ENCODE assay signal across 9 cellular contexts in genomic region chr17:32928527-32929287, GRCh38. TPM values are rescaled to one million over a fixed set of nuclear protein-coding genes. Genes with fewer than 3 reads are reported as not detected.
DNase-seq lines count a peak whose midpoint lies in the region; ATAC-seq, FAIRE-seq and TF ChIP-seq lines count a peak whose summit lies in the region.
"Had no signal": no experiment of that assay in that cellular context is flagged by ENCODE, and none has a peak within 500 bp of the region (broad histone marks: within the 10 kb centered on the region; RNA-seq: fewer than 3 reads in every experiment).

No MANE protein-coding gene starts in this region.

- TF ChIP-seq CTCF in lung (IDR thresholded peaks at IDR 0.05; ENCODE audit: control extremely low read depth, extremely low read depth): no peak

- H3K9me3 ChIP-seq in duodenal mucosa (ENCODE audit: control insufficient read depth in 1 of 2, low read length in 2 of 2): no peaks in the 10 kb centered on the region
- H3K9me3 ChIP-seq in lung (ENCODE audit: control insufficient read depth in 2 of 2, insufficient read depth in 1 of 2, low read length in 1 of 2): no peaks in the 10 kb centered on the region

- WGBS in lung, 2 donors: 17 to 30% methylated on average over 16 of the region's 16 CpGs

- FAIRE-seq in urothelium cell line (lab: Jason Lieb, UNC): peak; percentile 74

- H3K4me3 ChIP-seq in duodenal mucosa (ENCODE audit: low read depth in 1 of 2, low read length in 2 of 2) (peak overlapping the region; percentile 70 to 86), lung (peak overlapping the region; percentile 67)

- H3K36me3 ChIP-seq in duodenal mucosa (ENCODE audit: control insufficient read depth in 1 of 2, insufficient read depth in 2 of 2, low read length in 2 of 2) (peaks cover 15 to 18% of the 10 kb centered on the region in 2 donors), lung (ENCODE audit: control insufficient read depth in 2 of 2, insufficient read depth in 2 of 2, low read length in 2 of 2) (no peaks in the 10 kb centered on the region)

- peak overlapping the region; percentile 67 to 89 for H3K9ac ChIP-seq in duodenal mucosa (ENCODE audit: low read depth in 1 of 2, low read length in 2 of 2)

- ATAC-seq in lung (ENCODE audit: insufficient read depth, low FRiP score) (no peak), GM21825 (IDR thresholded peaks at IDR 0.05; ENCODE audit: unreplicated experiment) (no peak), GM18519 (IDR thresholded peaks at IDR 0.05; ENCODE audit: low FRiP score, unreplicated experiment) (no peak)
- no peak for ATAC-seq in stimulated activated naive CD8-positive, alpha-beta T cell treated with anti-CD3 and anti-CD28 coated beads, Interleukin-15, Interleukin-2, amounts not matched to agents 100 U/mL and 50 U/mL, for 24 hours

- H3K27me3 ChIP-seq in duodenal mucosa (ENCODE audit: control insufficient read depth in 1 of 2, insufficient read depth in 2 of 2, low read length in 2 of 2): peaks cover 9 to 18% of the 10 kb centered on the region in 2 donors
- no peaks in the 10 kb centered on the region for H3K27me3 ChIP-seq in lung (ENCODE audit: control insufficient read depth, insufficient read depth)

- H3K4me1 ChIP-seq in duodenal mucosa (ENCODE audit: control insufficient read depth in 1 of 2, insufficient read depth in 2 of 2, low read length in 2 of 2) (peaks cover 13 to 22% of the 10 kb centered on the region in 2 donors), lung (ENCODE audit: control insufficient read depth in 2 of 2, insufficient read depth in 2 of 2, low read length in 2 of 2) (no peaks in the 10 kb centered on the region)

- DNase-seq in NCI-H1694 treated with DMSO at 0.1 percent for 48 hours (lab: John Stamatoyannopoulos, UW) (peak; percentile 10), NCI-H1694 (lab: John Stamatoyannopoulos, UW) (no peak), lung (ENCODE audit: low spot score) (no peak), urothelium cell line (ENCODE audit: low spot score) (no peak)
- no peak for DNase-seq in stimulated activated naive CD8-positive, alpha-beta T cell treated with anti-CD3 and anti-CD28 coated beads, Interleukin-15, Interleukin-2, amounts not matched to agents 100 U/mL and 50 U/mL, for 24 hours
- DNase-seq: T-helper 9 cell had no signal

- H3K27ac ChIP-seq in duodenal mucosa (ENCODE audit: low read depth, low read length) (no peak overlapping the region), lung (ENCODE audit: low read depth in 1 of 2, low read length in 1 of 2) (peak overlapping the region in 1 of 2 donors; percentile 74)

RNA-seq across cellular contexts. Expression of gene TMEM98, which starts 0.8 kb away (rescaled TPM):
- total RNA-seq in lung: 100 to 1,000 TPM in 1 of 2 donors, 10 to 100 TPM in 1; 46.8 to 176 TPM
- polyA plus RNA-seq in lung: 10 to 100 TPM; 28.4 to 45.8 TPM

RNA-seq across cellular contexts. Expression of gene MYO1D, which starts 51.8 kb away (rescaled TPM):
- total RNA-seq in lung: 10 to 100 TPM; 73.1 to 75.8 TPM
- 10 to 100 TPM; 22.0 to 49.7 TPM for polyA plus RNA-seq in lung
